In the genomic region with DNA sequence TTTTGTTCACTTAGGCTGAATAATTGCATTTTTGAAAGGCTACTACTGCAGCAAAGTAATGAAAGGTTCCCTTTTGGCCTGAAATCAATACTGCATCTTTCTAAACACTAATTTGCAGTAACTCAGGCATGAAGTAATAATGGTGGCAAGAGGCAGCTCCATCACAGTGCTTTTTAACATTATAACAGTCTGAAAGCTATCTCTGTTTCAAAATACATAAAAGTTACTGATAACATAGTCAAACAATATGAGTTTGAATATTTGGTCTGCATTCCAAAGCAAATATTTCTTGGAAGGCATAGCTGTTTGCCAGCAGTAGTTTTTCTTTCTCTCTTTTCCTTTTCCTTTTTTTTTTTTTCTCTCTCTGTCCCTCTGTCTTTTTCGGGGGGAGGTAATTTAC, we compare ENCODE assay signal across 14 cellular contexts.
DNase-seq lines count a peak whose midpoint lies in the region; ATAC-seq, FAIRE-seq and TF ChIP-seq lines count a peak whose summit lies in the region.
"Had no signal": no experiment of that assay in that cellular context is flagged by ENCODE, and none has a peak within 500 bp of the region (broad histone marks: within the 10 kb centered on the region; RNA-seq: fewer than 3 reads in every experiment).

No MANE protein-coding gene starts in this region.

- H3K27me3 Mint-ChIP-seq in H9 (ENCODE audit: low read depth) = no peaks in the 10 kb centered on the region

- H4K5ac ChIP-seq in H9 (ENCODE audit: insufficient read length, low read depth, low read length) = no peak overlapping the region

- FAIRE-seq in endothelial cell of umbilical vein (lab: Jason Lieb, UNC) = no peak
- FAIRE-seq: GM19239, H54 had no signal

- no peaks in the 10 kb centered on the region for H3K36me3 ChIP-seq in endothelial cell of umbilical vein (ENCODE audit: control insufficient read depth in 2 of 2, extremely low read depth in 1 of 2, insufficient read depth in 2 of 2, low read length in 2 of 2)
- H3K36me3 ChIP-seq in neuronal stem cell (replicated peaks in 1 of 2; ENCODE audit: control insufficient read depth in 2 of 2, insufficient read depth in 2 of 2, low read length in 2 of 2) = peaks cover 4 to 15% of the 10 kb centered on the region in 2 donors

- H3K79me2 ChIP-seq in H9 (ENCODE audit: insufficient read depth, low read length) (no peaks in the 10 kb centered on the region), endothelial cell of umbilical vein (ENCODE audit: control insufficient read depth, insufficient read depth, low read length) (no peaks in the 10 kb centered on the region)

- H3K9me3 ChIP-seq in H9 (ENCODE audit: control insufficient read depth, low read depth, low read length) = no peaks in the 10 kb centered on the region
- no peaks in the 10 kb centered on the region for H3K9me3 ChIP-seq in endothelial cell of umbilical vein (replicated peaks; ENCODE audit: control insufficient read depth, insufficient read depth, low read length)
- peaks cover 5 to 7% of the 10 kb centered on the region in 2 donors for H3K9me3 ChIP-seq in neuronal stem cell (replicated peaks in 1 of 2; ENCODE audit: control insufficient read depth in 2 of 2, insufficient read depth in 1 of 2, low read depth in 1 of 2, low read length in 2 of 2)

- H4K91ac ChIP-seq in H9 (ENCODE audit: insufficient read length, low read depth, low read length) = no peak overlapping the region
- H4K91ac ChIP-seq in neuronal stem cell (ENCODE audit: low read depth, low read length, poor library complexity) = no peak overlapping the region

- no peak overlapping the region for H2AFZ ChIP-seq in H9 (ENCODE audit: low read length)
- H2AFZ ChIP-seq in endothelial cell of umbilical vein (ENCODE audit: low read depth, low read length) = no peak overlapping the region
- no peak overlapping the region for H2AFZ ChIP-seq in neuronal stem cell (ENCODE audit: low read length)

- no peak for TF ChIP-seq CTCF in H9 (conservative IDR thresholded peaks at IDR 0.05)
- TF ChIP-seq CTCF in endothelial cell of umbilical vein (IDR thresholded peaks at IDR 0.05; ENCODE audit: extremely low read depth in 1 of 2, insufficient read depth in 1 of 2, low read depth in 1 of 2, low read length in 2 of 2) = no peak

- no peaks in the 10 kb centered on the region for H3K9me3 Mint-ChIP-seq in H9

- H3K9me1 ChIP-seq in endothelial cell of umbilical vein (replicated peaks; ENCODE audit: control insufficient read depth, extremely low read depth, insufficient read depth, low read length) = no peaks in the 10 kb centered on the region

- H3K4me2 ChIP-seq in H9 (ENCODE audit: insufficient read depth, insufficient read length, low read length) = no peak overlapping the region
- H3K4me2 ChIP-seq in endothelial cell of umbilical vein (ENCODE audit: insufficient read depth, low read length) = no peak overlapping the region
- peak overlapping the region; percentile 11 for H3K4me2 ChIP-seq in neuronal stem cell (ENCODE audit: insufficient read depth, low read length, poor library complexity, severe bottlenecking)

- no peak for TF ChIP-seq POLR2A in endothelial cell of umbilical vein (IDR thresholded peaks at IDR 0.05; ENCODE audit: low read depth, low read length)

- H3K4me1 ChIP-seq in H9 (ENCODE audit: insufficient read depth, low read length) (peaks cover 6% of the 10 kb centered on the region; the same call in 1 of the 2 replicates), endothelial cell of umbilical vein (ENCODE audit: control insufficient read depth, extremely low read depth, insufficient read depth, low read length) (no peaks in the 10 kb centered on the region), neuronal stem cell (ENCODE audit: control insufficient read depth in 2 of 2, insufficient read depth in 1 of 2, low read depth in 1 of 2, low read length in 2 of 2) (peaks cover 0 to 9% of the 10 kb centered on the region in 2 donors)

- POLR2A ChIA-PET in endothelial cell of umbilical vein (lab: Charles Lee) = interaction anchor here (0.8 kb wide), 1 partner anchor 153 kb away, joined by 4 read pairs; no protein-coding TSS in a partner anchor

- H2BK12ac ChIP-seq in H9 (ENCODE audit: insufficient read length, low read depth, low read length) (no peak overlapping the region), neuronal stem cell (ENCODE audit: low read length) (no peak overlapping the region)

- H3K27me3 ChIP-seq in H9 (ENCODE audit: insufficient read depth, low read length) (no peaks in the 10 kb centered on the region), endothelial cell of umbilical vein (ENCODE audit: control insufficient read depth in 2 of 2, insufficient read depth in 2 of 2, low read length in 2 of 2) (no peaks in the 10 kb centered on the region), neuronal stem cell (ENCODE audit: control insufficient read depth in 3 of 3, insufficient read depth in 3 of 3, low read depth in 1 of 3, low read length in 3 of 3) (no peaks in the 10 kb centered on the region)

- peaks cover 8 to 14% of the 10 kb centered on the region in 2 experiments for H3K4me1 Mint-ChIP-seq in H9

- no peak overlapping the region for H2BK5ac ChIP-seq in H9 (ENCODE audit: insufficient read length, low read length)
- no peak overlapping the region for H2BK5ac ChIP-seq in neuronal stem cell (ENCODE audit: low read length)

- H3T11ph ChIP-seq in H9 (ENCODE audit: low read length) = no peak overlapping the region

- no peak overlapping the region for H2BK20ac ChIP-seq in H9 (ENCODE audit: low read depth, low read length, poor library complexity, severe bottlenecking)

- H4K8ac ChIP-seq in H9 (replicated peaks; ENCODE audit: insufficient read length, low read depth, low read length) (no peak overlapping the region), neuronal stem cell (ENCODE audit: low read depth, low read length) (no peak overlapping the region)

- H3K23ac ChIP-seq in H9 (ENCODE audit: insufficient read length, low read depth, low read length) = no peak overlapping the region
- H3K23ac ChIP-seq in neuronal stem cell (ENCODE audit: low read depth, low read length, poor library complexity) = no peak overlapping the region

- H3K9ac ChIP-seq in H9 (ENCODE audit: extremely low read depth, insufficient read length, low read length) (no peak overlapping the region), endothelial cell of umbilical vein (replicated peaks; ENCODE audit: extremely low read depth, insufficient read depth, low read length) (no peak overlapping the region), neuronal stem cell (ENCODE audit: low read depth, low read length, poor library complexity) (no peak overlapping the region)

- ATAC-seq in GM21529 (IDR thresholded peaks at IDR 0.05; ENCODE audit: unreplicated experiment) = no peak

- H3K27ac ChIP-seq in H9 (ENCODE audit: insufficient read length, low read depth, low read length) (no peak overlapping the region), endothelial cell of umbilical vein (ENCODE audit: insufficient read depth, low read depth, low read length) (no peak overlapping the region), neuronal stem cell (replicated peaks; ENCODE audit: low read length) (peak overlapping the region; percentile 63)
- H3K27ac ChIP-seq: C4-2B had no signal

- no TSS peak for BruUV-seq in endothelial cell of umbilical vein (replicated peaks; lab: Mats Ljungman, UMichigan)

- dilution Hi-C loops in endothelial cell of umbilical vein (cut with MboI; ENCODE audit: extremely low pct_ligation_motif_present, low sequenced_read_pairs) = no loop called here

- no peak overlapping the region for H3K14ac ChIP-seq in H9 (ENCODE audit: insufficient read depth, low read length)
- no peak overlapping the region for H3K14ac ChIP-seq in neuronal stem cell (ENCODE audit: low read length)

- no CpG with 5 or more reads among the region's 1 CpG for WGBS in H9 (ENCODE audit: extremely low coverage, insufficient read length, low lambda C conversion rate)
- no CpG with 5 or more reads among the region's 1 CpG for WGBS in neuronal stem cell (ENCODE audit: extremely low coverage in 2 of 2, insufficient read length in 2 of 2, insufficient replicate concordance in 1 of 2), 2 donors

- H3K56ac ChIP-seq in H9 (ENCODE audit: insufficient read length, low read depth, low read length) = no peak overlapping the region

- H4K20me1 ChIP-seq in H9 (ENCODE audit: control insufficient read depth, insufficient read depth, insufficient read length) (no peaks in the 10 kb centered on the region), endothelial cell of umbilical vein (replicated peaks; ENCODE audit: control insufficient read depth, extremely low read depth, insufficient read depth, low read length) (no peaks in the 10 kb centered on the region)

- no peak overlapping the region for H3K18ac ChIP-seq in H9 (ENCODE audit: insufficient read length, low read depth, low read length)
- no peak overlapping the region for H3K18ac ChIP-seq in neuronal stem cell (ENCODE audit: low read length)

- H3K36me3 Mint-ChIP-seq in H9 (ENCODE audit: insufficient read depth in 1 of 3, low read depth in 3 of 3) = no peaks in the 10 kb centered on the region; a peak in 1 of 7 replicates

- no peak overlapping the region for H3K4me3 ChIP-seq in endothelial cell of umbilical vein (replicated peaks in 1 of 3; ENCODE audit: insufficient read depth in 1 of 3, low read depth in 1 of 3, low read length in 3 of 3)
- no peak overlapping the region for H3K4me3 ChIP-seq in neuronal stem cell (ENCODE audit: low read length in 2 of 2)

- H2AK5ac ChIP-seq in H9 (ENCODE audit: insufficient read length, low read length) (no peak overlapping the region), neuronal stem cell (ENCODE audit: low read depth, low read length) (no peak overlapping the region)

- DNase-seq in H9 (no peak), NCI-H69 (lab: John Stamatoyannopoulos, UW) (peak; percentile 67), endothelial cell of umbilical vein (ENCODE audit: low read depth, low spot score) (peak; percentile 12), neuronal stem cell (ENCODE audit: low spot score) (no peak), CD1c-positive myeloid dendritic cell (ENCODE audit: extremely low spot score) (no peak), NK-92 (lab: John Stamatoyannopoulos, UW; ENCODE audit: unreplicated experiment) (no peak)
- DNase-seq: Caco-2, NCI-H1105 treated with DMSO at 0.1 percent for 48 hours, NCI-H187 treated with DMSO at 0.1 percent for 48 hours, NCI-H2171 treated with DMSO at 0.1 percent for 48 hours had no signal

- H3K23me2 ChIP-seq in H9 (ENCODE audit: insufficient read length, low read depth, low read length, poor library complexity, severe bottlenecking) = no peaks in the 10 kb centered on the region

- intact Hi-C loops in endothelial cell of umbilical vein (cut with micrococcal nuclease) = no loop called here

- H2BK15ac ChIP-seq in H9 (ENCODE audit: low read depth, low read length) (no peak overlapping the region), neuronal stem cell (ENCODE audit: low read length) (no peak overlapping the region)

- H2BK120ac ChIP-seq in H9 (ENCODE audit: low read depth, low read length, poor library complexity, severe bottlenecking) = no peak overlapping the region
- H2BK120ac ChIP-seq in neuronal stem cell (ENCODE audit: low read depth, low read length) = no peak overlapping the region

- H3K27ac Mint-ChIP-seq in H9 = peak overlapping the region in 2 of 3 experiments; percentile 18 to 24; a peak in 1 of 7 replicates

- H3K4ac ChIP-seq in H9 (ENCODE audit: low read depth, low read length) (no peak overlapping the region), neuronal stem cell (ENCODE audit: low read length) (no peak overlapping the region)

- CTCF ChIA-PET in endothelial cell of umbilical vein (lab: Charles Lee) = interaction anchor here (0.6 to 0.9 kb wide), 3 partner anchors 11 to 31 kb away, joined by 3 read pairs; no protein-coding TSS in a partner anchor

- no peak overlapping the region for H3K4me3 Mint-ChIP-seq in H9

- H3K79me1 ChIP-seq in H9 (ENCODE audit: insufficient read depth, low read depth, low read length, poor library complexity, severe bottlenecking) (no peaks in the 10 kb centered on the region), neuronal stem cell (ENCODE audit: low read depth, low read length) (no peaks in the 10 kb centered on the region)

Comparison
In these comparisons a context has a peak if more than half of its experiments do, and no peak if none do; other contexts are left out.
1. DNase-seq: peak in NCI-H69 (single experiment) and endothelial cell of umbilical vein (single experiment); none in H9 (single experiment), neuronal stem cell (single experiment), CD1c-positive myeloid dendritic cell (single experiment) and NK-92 (single experiment).